ENCODE assay signal across 1 cellular context in genomic region chr12:106101798-106102197, GRCh38.
TF ChIP-seq lines count a peak whose summit lies in the region.

No MANE protein-coding gene starts in this region.

TF ChIP-seq in GM23338, 12 proteins besides CTCF, POLR2A, EP300 and RAD21:
- TF ChIP-seq ZNF331 (CRISPR knock-in tag; IDR thresholded peaks at IDR 0.05; ENCODE audit: low read depth) (no peak), ZNF114 (CRISPR knock-in tag; IDR thresholded peaks at IDR 0.05) (no peak), EZH2phosphoT487 (IDR thresholded peaks at IDR 0.05; ENCODE audit: unreplicated experiment) (no peak)
- TF ChIP-seq, protein P1, sequence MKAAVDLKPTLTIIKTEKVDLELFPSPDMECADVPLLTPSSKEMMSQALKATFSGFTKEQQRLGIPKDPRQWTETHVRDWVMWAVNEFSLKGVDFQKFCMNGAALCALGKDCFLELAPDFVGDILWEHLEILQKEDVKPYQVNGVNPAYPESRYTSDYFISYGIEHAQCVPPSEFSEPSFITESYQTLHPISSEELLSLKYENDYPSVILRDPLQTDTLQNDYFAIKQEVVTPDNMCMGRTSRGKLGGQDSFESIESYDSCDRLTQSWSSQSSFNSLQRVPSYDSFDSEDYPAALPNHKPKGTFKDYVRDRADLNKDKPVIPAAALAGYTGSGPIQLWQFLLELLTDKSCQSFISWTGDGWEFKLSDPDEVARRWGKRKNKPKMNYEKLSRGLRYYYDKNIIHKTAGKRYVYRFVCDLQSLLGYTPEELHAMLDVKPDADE (IDR thresholded peaks at IDR 0.05): no peak
